ENCODE assay signal across 8 cellular contexts in genomic region chrX:14027031-14027430, GRCh38. TPM values are rescaled to one million over a fixed set of nuclear protein-coding genes. Genes with fewer than 3 reads are reported as not detected.
DNase-seq lines count a peak whose midpoint lies in the region; ATAC-seq and TF ChIP-seq lines count a peak whose summit lies in the region.

No MANE protein-coding gene starts in this region.

- no peaks in the 10 kb centered on the region for H3K36me3 ChIP-seq in skeletal muscle satellite cell (ENCODE audit: insufficient read depth, low read length)

- H3K27me3 ChIP-seq in dorsolateral prefrontal cortex (peaks cover 0 to 34% (median 3%) of the 10 kb centered on the region in 45 donors), skeletal muscle satellite cell (ENCODE audit: control insufficient read depth, insufficient read depth, low read length) (no peaks in the 10 kb centered on the region)

- POLR2A ChIA-PET in activated CD4-positive, alpha-beta T cell treated with anti-CD3 and anti-CD28 coated beads for 36 hours (lab: Charles Lee) = no interaction called here

- CTCF ChIA-PET in activated CD4-positive, alpha-beta T cell treated with anti-CD3 and anti-CD28 coated beads for 36 hours (lab: Charles Lee) = interaction anchor here (0.6 kb wide), 1 partner anchor 284 kb away, joined by 4 read pairs; no protein-coding TSS in a partner anchor

- H3K4me3 ChIP-seq in dorsolateral prefrontal cortex = peak overlapping the region in 16 of 59 donors; percentile 1 to 82 (median 18)
- peak overlapping the region; percentile 11 for H3K4me3 ChIP-seq in skeletal muscle satellite cell (ENCODE audit: low read length)

- TF ChIP-seq CTCF in dorsolateral prefrontal cortex (IDR thresholded peaks at IDR 0.05 in 54 of 56, conservative IDR thresholded peaks at IDR 0.05 in 2 of 56; ENCODE audit: low read depth in 1 of 56, partially characterized antibody in 56 of 56) = peak in 1 of 56 donors; percentile 7

- peak overlapping the region; percentile 44 for H3K4me3 Mint-ChIP-seq in activated CD4-positive, alpha-beta T cell treated with anti-CD3 and anti-CD28 coated beads for 36 hours
- H3K4me3 Mint-ChIP-seq in T-helper 2 cell treated with Interferon-gamma antibody and Interleukin-4, amounts not matched to agents 5 μg/mL and 100 μg/mL, for 36 hours = peak overlapping the region; percentile 46

- peaks cover 33% of the 10 kb centered on the region for H3K4me1 ChIP-seq in skeletal muscle satellite cell (ENCODE audit: control insufficient read depth, insufficient read depth, low read length)

- H3K9me3 Mint-ChIP-seq in activated CD4-positive, alpha-beta T cell treated with anti-CD3 and anti-CD28 coated beads for 36 hours (ENCODE audit: low read depth) = no peaks in the 10 kb centered on the region
- no peaks in the 10 kb centered on the region for H3K9me3 Mint-ChIP-seq in T-helper 2 cell treated with Interferon-gamma antibody and Interleukin-4, amounts not matched to agents 5 μg/mL and 100 μg/mL, for 36 hours

- peak overlapping the region; percentile 57 for H3K4me2 ChIP-seq in skeletal muscle satellite cell (ENCODE audit: low read length)

- H3K9ac ChIP-seq in skeletal muscle satellite cell (ENCODE audit: low read depth, low read length) = no peak overlapping the region

- H3K27me3 Mint-ChIP-seq in activated CD4-positive, alpha-beta T cell treated with anti-CD3 and anti-CD28 coated beads for 36 hours = no peaks in the 10 kb centered on the region
- no peaks in the 10 kb centered on the region for H3K27me3 Mint-ChIP-seq in T-helper 2 cell treated with Interferon-gamma antibody and Interleukin-4, amounts not matched to agents 5 μg/mL and 100 μg/mL, for 36 hours (ENCODE audit: low read depth)

- intact Hi-C loops in activated CD4-positive, alpha-beta T cell treated with anti-CD3 and anti-CD28 coated beads for 36 hours (cut with DNase I, micrococcal nuclease) = loop anchor here (1.0 to 10.0 kb wide), 4 partner anchors 23 to 1308 kb away; partner anchors contain the start of gene PIGA (in 1 of the 2)
- intact Hi-C loops in dorsolateral prefrontal cortex (cut with DNase I) = loop anchor here in 1 of 2 donors (2.0 to 10.0 kb wide), 4 partner anchors 35 to 212 kb away; partner anchors contain the start of gene GPM6B

- ATAC-seq in activated CD4-positive, alpha-beta T cell treated with anti-CD3 and anti-CD28 coated beads for 36 hours = peak; percentile 13
- no peak for ATAC-seq in HG03280 (IDR thresholded peaks at IDR 0.05; ENCODE audit: unreplicated experiment)

- H3K36me3 Mint-ChIP-seq in activated CD4-positive, alpha-beta T cell treated with anti-CD3 and anti-CD28 coated beads for 36 hours (ENCODE audit: low read depth) = peaks cover 2% of the 10 kb centered on the region
- no peaks in the 10 kb centered on the region for H3K36me3 Mint-ChIP-seq in T-helper 2 cell treated with Interferon-gamma antibody and Interleukin-4, amounts not matched to agents 5 μg/mL and 100 μg/mL, for 36 hours (ENCODE audit: low read depth)

- H3K4me1 Mint-ChIP-seq in activated CD4-positive, alpha-beta T cell treated with anti-CD3 and anti-CD28 coated beads for 36 hours = peaks cover 34% of the 10 kb centered on the region
- H3K4me1 Mint-ChIP-seq in T-helper 2 cell treated with Interferon-gamma antibody and Interleukin-4, amounts not matched to agents 5 μg/mL and 100 μg/mL, for 36 hours (ENCODE audit: low read depth) = peaks cover 23% of the 10 kb centered on the region

- no peaks in the 10 kb centered on the region for H3K9me3 ChIP-seq in skeletal muscle satellite cell (replicated peaks; ENCODE audit: low read length)

- H3K27ac Mint-ChIP-seq in activated CD4-positive, alpha-beta T cell treated with anti-CD3 and anti-CD28 coated beads for 36 hours = peak overlapping the region; percentile 79
- peak overlapping the region; percentile 52 for H3K27ac Mint-ChIP-seq in T-helper 2 cell treated with Interferon-gamma antibody and Interleukin-4, amounts not matched to agents 5 μg/mL and 100 μg/mL, for 36 hours

- H3K27ac ChIP-seq in dorsolateral prefrontal cortex = peak overlapping the region in 58 of 59 donors; percentile 30 to 95 (median 87)

- peak; percentile 29 for DNase-seq in activated CD4-positive, alpha-beta T cell treated with anti-CD3 and anti-CD28 coated beads for 36 hours
- DNase-seq in activated CD4-positive, alpha-beta T cell treated with anti-CD3 and anti-CD28 coated beads for 4 hours = no peak
- DNase-seq in T-helper 2 cell treated with Interferon-gamma antibody and Interleukin-4, amounts not matched to agents 5 μg/mL and 100 μg/mL, for 36 hours (ENCODE audit: low spot score) = no peak
- DNase-seq in dorsolateral prefrontal cortex (peak; percentile 45 to 87 (median 80)), GF-D8 (lab: John Stamatoyannopoulos, UW) (no peak), LoVo (ENCODE audit: low spot score) (no peak)

RNA-seq across cellular contexts. Expression of gene GEMIN8, which starts 2.7 kb away (rescaled TPM):
- total RNA-seq in activated CD4-positive, alpha-beta T cell treated with anti-CD3 and anti-CD28 coated beads for 36 hours = 10 to 100 TPM; 14.9 to 15.6 TPM
- 10 to 100 TPM in 119 of 120 experiments, 1 to 10 TPM in 1; 9.8 to 42.5 (median 21.9) TPM for total RNA-seq in dorsolateral prefrontal cortex
- total RNA-seq in skeletal muscle satellite cell (2012; rRNA removed) = 8.3 and 9.6 TPM in 2 replicates

Comparison
In these comparisons a context has a peak if more than half of its experiments do, and no peak if none do; other contexts are left out.
1. DNase-seq: peak in activated CD4-positive, alpha-beta T cell treated with anti-CD3 and anti-CD28 coated beads for 36 hours (single experiment) and dorsolateral prefrontal cortex (10 of 10); none in activated CD4-positive, alpha-beta T cell treated with anti-CD3 and anti-CD28 coated beads for 4 hours (0 of 2), T-helper 2 cell treated with Interferon-gamma antibody and Interleukin-4, amounts not matched to agents 5 μg/mL and 100 μg/mL, for 36 hours (single experiment), GF-D8 (single experiment) and LoVo (single experiment).